Comparison of ENCODE assay signal across 23 cellular contexts in genomic region chr15:97998307-97999071, GRCh38. TPM values are rescaled to one million over a fixed set of nuclear protein-coding genes. Genes with fewer than 3 reads are reported as not detected.
DNase-seq lines count a peak whose midpoint lies in the region; ATAC-seq, FAIRE-seq and TF ChIP-seq lines count a peak whose summit lies in the region.
"Had no signal": no experiment of that assay in that cellular context is flagged by ENCODE, and none has a peak within 500 bp of the region (broad histone marks: within the 10 kb centered on the region; RNA-seq: fewer than 3 reads in every experiment).

No MANE protein-coding gene starts in this region.

- intact Hi-C loops in cardiac septum (cut with DNase I) = no loop called here

- H4K20me1 ChIP-seq in keratinocyte (ENCODE audit: control insufficient read depth, extremely low read depth, insufficient read depth, low read length) (no peaks in the 10 kb centered on the region), MM.1S (ENCODE audit: insufficient read depth, low read length) (no peaks in the 10 kb centered on the region)

- H3K9me1 ChIP-seq in keratinocyte (ENCODE audit: control insufficient read depth, extremely low read depth, insufficient read depth, low read length) = no peaks in the 10 kb centered on the region

- H3K36me3 ChIP-seq in keratinocyte (ENCODE audit: control insufficient read depth in 2 of 2, extremely low read depth in 1 of 2, insufficient read depth in 2 of 2, low read length in 2 of 2) (no peaks in the 10 kb centered on the region), MM.1S (replicated peaks; ENCODE audit: insufficient read depth, low read length) (no peaks in the 10 kb centered on the region), endodermal cell (ENCODE audit: control insufficient read depth, insufficient read depth, low read length) (no peaks in the 10 kb centered on the region)

- H3K9me3 Mint-ChIP-seq in endodermal cell = no peaks in the 10 kb centered on the region
- H3K9me3 Mint-ChIP-seq: memory B cell; natural killer cell treated with Interleukin-12 subunit alpha and Interleukin-12 subunit beta and Interleukin-15 and Interleukin-18, amount 100 ng/mL, for 72 hours; stimulated activated naive CD8-positive, alpha-beta T cell treated with anti-CD3 and anti-CD28 coated beads, Interleukin-15, amount 100 ng/mL, for 72 hours; type B pancreatic cell had no signal

- DNase-seq in A172 (ENCODE audit: low spot score) (peak; percentile 72), SW480 (ENCODE audit: low spot score) (peak; percentile 56), keratinocyte (ENCODE audit: low read depth, low spot score) (no peak), MM.1S (no peak), endodermal cell (no peak), cardiac septum (ENCODE audit: low spot score) (no peak)
- DNase-seq: activated CD4-positive, alpha-beta T cell treated with anti-CD3 and anti-CD28 coated beads, Interleukin-2, amount 50 U/mL, for 48 hours; activated naive CD4-positive, alpha-beta T cell; activated T-cell treated with anti-CD3 and anti-CD28 coated beads for 4 hours; effector CD8-positive, alpha-beta T cell; NCI-H187; NCI-H510A; stimulated activated naive CD8-positive, alpha-beta T cell treated with anti-CD3 and anti-CD28 coated beads, Interleukin-15, amount 100 ng/mL, for 72 hours; SW 1271 had no signal

- no peaks in the 10 kb centered on the region for H3F3A ChIP-seq in MM.1S (ENCODE audit: insufficient read depth, low read length)

- H3K36me3 Mint-ChIP-seq in endodermal cell (ENCODE audit: low read depth) = no peaks in the 10 kb centered on the region
- H3K36me3 Mint-ChIP-seq: memory B cell; natural killer cell treated with Interleukin-12 subunit alpha and Interleukin-12 subunit beta and Interleukin-15 and Interleukin-18, amount 100 ng/mL, for 72 hours; type B pancreatic cell had no signal

- H3K4me1 Mint-ChIP-seq in endodermal cell = no peaks in the 10 kb centered on the region

- WGBS in endodermal cell (ENCODE audit: insufficient coverage in 1 of 2, insufficient read length in 1 of 2), 2 experiments = 87 to 93% methylated on average over 3 to 5 of the region's 5 CpGs

- TF ChIP-seq CTCF in keratinocyte (optimal IDR thresholded peaks at IDR 0.05 in 1 of 3, IDR thresholded peaks at IDR 0.05 in 1 of 3, conservative IDR thresholded peaks at IDR 0.05 in 1 of 3; ENCODE audit: extremely low read depth in 1 of 3, insufficient read depth in 2 of 3, low read length in 3 of 3) = no peak
- no peak for TF ChIP-seq CTCF in MM.1S (IDR thresholded peaks at IDR 0.05; ENCODE audit: low read length)
- TF ChIP-seq CTCF in endodermal cell (conservative IDR thresholded peaks at IDR 0.05) = no peak

- dilution Hi-C loops in keratinocyte (cut with MboI; ENCODE audit: extremely low pct_ligation_motif_present, low sequenced_read_pairs) = no loop called here

- H2AFZ ChIP-seq in keratinocyte (ENCODE audit: control insufficient read depth, low read length) (peak overlapping the region; percentile 24), MM.1S (ENCODE audit: low read length) (no peak overlapping the region)
- H2AFZ ChIP-seq: hepatocyte had no signal

- H3K4me2 ChIP-seq in keratinocyte (ENCODE audit: control insufficient read depth, extremely low read depth, insufficient read depth, low read depth, low read length) (peak overlapping the region; percentile 38), MM.1S (ENCODE audit: low read depth, low read length) (no peak overlapping the region)
- H3K4me2 ChIP-seq: A549, hepatocyte had no signal

- peak; percentile 67 for FAIRE-seq in keratinocyte (lab: Jason Lieb, UNC)
- FAIRE-seq: A549, islet of Langerhans had no signal

- H3K9ac ChIP-seq in keratinocyte (ENCODE audit: control insufficient read depth, extremely low read depth, insufficient read depth, low read length) (no peak overlapping the region), MM.1S (ENCODE audit: low read length) (no peak overlapping the region), endodermal cell (ENCODE audit: extremely low read depth, low read length, poor library complexity, severe bottlenecking) (no peak overlapping the region)

- no peak overlapping the region for H3K27ac Mint-ChIP-seq in endodermal cell
- H3K27ac Mint-ChIP-seq: memory B cell; natural killer cell treated with Interleukin-12 subunit alpha and Interleukin-12 subunit beta and Interleukin-15 and Interleukin-18, amount 100 ng/mL, for 72 hours; stimulated activated naive CD8-positive, alpha-beta T cell treated with anti-CD3 and anti-CD28 coated beads, Interleukin-15, amount 100 ng/mL, for 72 hours; type B pancreatic cell had no signal

- H3K4me1 ChIP-seq in keratinocyte (ENCODE audit: control insufficient read depth, extremely low read depth, insufficient read depth, low read length) = peaks cover 57% of the 10 kb centered on the region
- no peaks in the 10 kb centered on the region for H3K4me1 ChIP-seq in MM.1S (ENCODE audit: low read length)
- H3K4me1 ChIP-seq in endodermal cell (ENCODE audit: control insufficient read depth, insufficient read depth, low read length) = no peaks in the 10 kb centered on the region
- H3K4me1 ChIP-seq: A549 had no signal

- H3K79me2 ChIP-seq in keratinocyte (ENCODE audit: control insufficient read depth, insufficient read depth, low read length) (no peaks in the 10 kb centered on the region), MM.1S (ENCODE audit: low read length) (no peaks in the 10 kb centered on the region)
- H3K79me2 ChIP-seq: hepatocyte had no signal

- ATAC-seq in GM19463 (IDR thresholded peaks at IDR 0.05; ENCODE audit: unreplicated experiment) (peak; percentile 41), HG02759 (IDR thresholded peaks at IDR 0.05; ENCODE audit: unreplicated experiment) (no peak)
- ATAC-seq: A549; natural killer cell treated with Interleukin-12 subunit alpha and Interleukin-12 subunit beta and Interleukin-15 and Interleukin-18, amount 100 ng/mL, for 72 hours; stimulated activated naive CD8-positive, alpha-beta T cell treated with anti-CD3 and anti-CD28 coated beads, Interleukin-15, amount 100 ng/mL, for 72 hours had no signal

- no peaks in the 10 kb centered on the region for H3K9me3 ChIP-seq in keratinocyte (ENCODE audit: control insufficient read depth, low read depth, low read length)
- no peaks in the 10 kb centered on the region for H3K9me3 ChIP-seq in MM.1S (replicated peaks; ENCODE audit: insufficient read depth, low read length)
- H3K9me3 ChIP-seq in endodermal cell (ENCODE audit: control insufficient read depth, low read length) = no peaks in the 10 kb centered on the region

- H3K27me3 Mint-ChIP-seq in endodermal cell (ENCODE audit: insufficient read depth) = no peaks in the 10 kb centered on the region
- H3K27me3 Mint-ChIP-seq: natural killer cell treated with Interleukin-12 subunit alpha and Interleukin-12 subunit beta and Interleukin-15 and Interleukin-18, amount 100 ng/mL, for 72 hours; stimulated activated naive CD8-positive, alpha-beta T cell treated with anti-CD3 and anti-CD28 coated beads, Interleukin-15, amount 100 ng/mL, for 72 hours; type B pancreatic cell had no signal

- no peaks in the 10 kb centered on the region for H3K9me2 ChIP-seq in MM.1S (replicated peaks; ENCODE audit: insufficient read depth, low read length)

- H3K27ac ChIP-seq in keratinocyte (ENCODE audit: control insufficient read depth, insufficient read depth, low read length) = peak overlapping the region; percentile 68
- H3K27ac ChIP-seq in MM.1S (ENCODE audit: low read length) = no peak overlapping the region
- H3K27ac ChIP-seq in endodermal cell (ENCODE audit: low read depth, low read length) = no peak overlapping the region
- H3K27ac ChIP-seq: A549, C4-2B, hepatocyte had no signal

- no peaks in the 10 kb centered on the region for H3K27me3 ChIP-seq in keratinocyte (ENCODE audit: control insufficient read depth, extremely low read depth, insufficient read depth, low read length)
- H3K27me3 ChIP-seq in MM.1S (replicated peaks; ENCODE audit: insufficient read depth, low read length) = no peaks in the 10 kb centered on the region
- no peaks in the 10 kb centered on the region for H3K27me3 ChIP-seq in endodermal cell (ENCODE audit: control insufficient read depth, insufficient read depth, low read length, poor library complexity, severe bottlenecking)
- H3K27me3 ChIP-seq: hepatocyte had no signal

- no peak overlapping the region for H3K4me3 Mint-ChIP-seq in endodermal cell
- H3K4me3 Mint-ChIP-seq: memory B cell; natural killer cell treated with Interleukin-12 subunit alpha and Interleukin-12 subunit beta and Interleukin-15 and Interleukin-18, amount 100 ng/mL, for 72 hours; stimulated activated naive CD8-positive, alpha-beta T cell treated with anti-CD3 and anti-CD28 coated beads, Interleukin-15, amount 100 ng/mL, for 72 hours; type B pancreatic cell had no signal

- H3K4me3 ChIP-seq in keratinocyte (ENCODE audit: control insufficient read depth in 2 of 3, extremely low read depth in 1 of 3, insufficient read depth in 2 of 3, low read depth in 1 of 3, low read length in 3 of 3) (no peak overlapping the region), MM.1S (ENCODE audit: low read length) (no peak overlapping the region), endodermal cell (ENCODE audit: low read length) (no peak overlapping the region)
- H3K4me3 ChIP-seq: A549, hepatocyte had no signal

RNA-seq across cellular contexts. Expression of gene ARRDC4, which starts 38.0 kb away (rescaled TPM):
- total RNA-seq in A172 (2014; rRNA removed; shearing (Covaris generic)) = 1.7 and 2.5 TPM in 2 replicates
- polyA plus RNA-seq in keratinocyte = 21.0 to 34.6 TPM (median 23.1 TPM) in 3 replicates
- polyA plus RNA-seq in keratinocyte (2011; ENCODE audit: low read depth) = 19.7 TPM
- 23.0 and 46.4 TPM in 2 replicates for polyA plus RNA-seq in keratinocyte (2011; cell fraction: cytosol; rRNA removed)
- polyA plus RNA-seq in keratinocyte (2011; cell fraction: nucleus; rRNA removed) = 24.7 and 40.9 TPM in 2 replicates
- polyA plus RNA-seq in keratinocyte (2012; ENCODE audit: low replicate concordance) = 16.4 and 28.7 TPM in 2 replicates
- polyA minus RNA-seq in keratinocyte = 7.6 to 23.1 TPM (median 17.1 TPM) in 3 replicates
- polyA minus RNA-seq in keratinocyte (2011; cell fraction: cytosol; rRNA and poly(A)+ RNA removed) = 22.8 TPM
- 18.9 and 22.9 TPM in 2 replicates for polyA minus RNA-seq in keratinocyte (2011; cell fraction: nucleus; rRNA and poly(A)+ RNA removed)
- total RNA-seq in endodermal cell = 1 to 10 TPM; 2.1 TPM
- 1.7 TPM for polyA plus RNA-seq in endodermal cell (2013, experiment 1 of 2)
- 2.4 TPM for polyA plus RNA-seq in endodermal cell (2013, experiment 2 of 2)
- 95.1 TPM for total RNA-seq in cardiac septum

Comparison
In these comparisons a context has a peak if more than half of its experiments do, and no peak if none do; other contexts are left out.
1. DNase-seq: peak in A172 (single experiment) and SW480 (single experiment); none in keratinocyte (single experiment), MM.1S (single experiment), endodermal cell (single experiment) and cardiac septum (single experiment).
2. RNA of gene ARRDC4, which starts 38.0 kb away (total RNA-seq): 95.1 TPM in cardiac septum (single experiment); 2.1 TPM in endodermal cell and 1.7 to 2.5 TPM in A172; every median in the first group is over 10 times any median in the second.